In genomic region chr2:68255736-68256450, GRCh38 we compare ENCODE assay signal across 17 cellular contexts. TPM values are rescaled to one million over a fixed set of nuclear protein-coding genes. Genes with fewer than 3 reads are reported as not detected.
A peak's percentile ranks its signal among the peaks of the same experiment; 100 is the strongest.
DNase-seq lines count a peak whose midpoint lies in the region; ATAC-seq and TF ChIP-seq lines count a peak whose summit lies in the region.
"Had no signal": no experiment of that assay in that cellular context is flagged by ENCODE, and none has a peak within 500 bp of the region (broad histone marks: within the 10 kb centered on the region; RNA-seq: fewer than 3 reads in every experiment).

No MANE protein-coding gene starts in this region.

- H3K36me3 Mint-ChIP-seq in neural crest cell (ENCODE audit: low read depth), result no peaks in the 10 kb centered on the region

- TF ChIP-seq CTCF in neural crest cell (conservative IDR thresholded peaks at IDR 0.05), result no peak

- peak overlapping the region; percentile 83 for H3K4me3 Mint-ChIP-seq in neural crest cell
- H3K4me3 Mint-ChIP-seq: natural killer cell had no signal

- no peak overlapping the region for H3K4me3 ChIP-seq in Jurkat, Clone E6-1 (ENCODE audit: low read length)
- H3K4me3 ChIP-seq: skin epidermis, testis had no signal

- H3K27me3 Mint-ChIP-seq in neural crest cell (ENCODE audit: low read depth), result no peaks in the 10 kb centered on the region

- peak overlapping the region; percentile 31 for H3K27ac ChIP-seq in caudate nucleus (ENCODE audit: low read depth, low read length)
- H3K27ac ChIP-seq: skin epidermis had no signal

- peaks cover 26% of the 10 kb centered on the region for H3K4me1 Mint-ChIP-seq in neural crest cell

- peak; percentile 77 for DNase-seq in EH (ENCODE audit: low read depth)
- DNase-seq in Jurkat, Clone E6-1 (ENCODE audit: low read depth, low spot score), result peak; percentile 32
- no peak for DNase-seq in caudate nucleus (lab: John Stamatoyannopoulos, UW)
- no peak for DNase-seq in neural crest cell (ENCODE audit: low read depth, low spot score)
- no peak for DNase-seq in stimulated activated CD4-positive, alpha-beta T cell treated with anti-CD3 and anti-CD28 coated beads, Interleukin-4, amount 100 ng/mL, for 4 hours
- no peak for DNase-seq in activated gamma-delta T cell (lab: John Stamatoyannopoulos, UW)
- DNase-seq: Caco-2; effector CD8-positive, alpha-beta T cell; GOT3; left cardiac atrium; natural killer cell; NCI-H526 treated with DMSO at 0.1 percent for 48 hours; SHP77; testis had no signal

- no peaks in the 10 kb centered on the region for H3K9me3 Mint-ChIP-seq in neural crest cell
- H3K9me3 Mint-ChIP-seq: natural killer cell had no signal

- ATAC-seq in HG03025 (IDR thresholded peaks at IDR 0.05; ENCODE audit: low FRiP score, unreplicated experiment), result no peak
- no peak for ATAC-seq in HG03097 (IDR thresholded peaks at IDR 0.05; ENCODE audit: low FRiP score, unreplicated experiment)
- ATAC-seq: left cardiac atrium, natural killer cell had no signal

- no peak overlapping the region for H3K27ac Mint-ChIP-seq in neural crest cell (ENCODE audit: unreplicated experiment)

RNA-seq across cellular contexts. Expression of gene PPP3R1, which starts 3.6 kb away (rescaled TPM):
- 57.1 TPM for polyA plus RNA-seq in Jurkat, Clone E6-1 (2012; ENCODE audit: insufficient read depth, insufficient read length)
- 56.4 TPM in 2 replicates for total RNA-seq in neural crest cell

Comparison
In these comparisons a context has a peak if more than half of its experiments do, and no peak if none do; other contexts are left out.
1. DNase-seq: peak in EH (single experiment) and Jurkat, Clone E6-1 (single experiment); none in caudate nucleus (0 of 61), neural crest cell (single experiment), stimulated activated CD4-positive, alpha-beta T cell treated with anti-CD3 and anti-CD28 coated beads, Interleukin-4, amount 100 ng/mL, for 4 hours (0 of 2) and activated gamma-delta T cell (single experiment).